ENCODE assay signal across 1 cellular context in genomic region chr1:75792091-75792490, GRCh38.
TF ChIP-seq lines count a peak whose summit lies in the region.

No MANE protein-coding gene starts in this region.

TF ChIP-seq in GM12878, 131 proteins besides CTCF, POLR2A, EP300 and RAD21 (continued from another document):
- no peak for TF ChIP-seq RELB (IDR thresholded peaks at IDR 0.05; ENCODE audit: low read depth)
- no peak for TF ChIP-seq FOXK2 (IDR thresholded peaks at IDR 0.05)
- TF ChIP-seq, protein P1, sequence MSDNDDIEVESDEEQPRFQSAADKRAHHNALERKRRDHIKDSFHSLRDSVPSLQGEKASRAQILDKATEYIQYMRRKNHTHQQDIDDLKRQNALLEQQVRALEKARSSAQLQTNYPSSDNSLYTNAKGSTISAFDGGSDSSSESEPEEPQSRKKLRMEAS (IDR thresholded peaks at IDR 0.05; ENCODE audit: low read depth, low read length) = no peak
- no peak for TF ChIP-seq GABPA (IDR thresholded peaks at IDR 0.05; ENCODE audit: low read depth)
